1 cellular context compared by ENCODE assay signal in the genomic region with DNA sequence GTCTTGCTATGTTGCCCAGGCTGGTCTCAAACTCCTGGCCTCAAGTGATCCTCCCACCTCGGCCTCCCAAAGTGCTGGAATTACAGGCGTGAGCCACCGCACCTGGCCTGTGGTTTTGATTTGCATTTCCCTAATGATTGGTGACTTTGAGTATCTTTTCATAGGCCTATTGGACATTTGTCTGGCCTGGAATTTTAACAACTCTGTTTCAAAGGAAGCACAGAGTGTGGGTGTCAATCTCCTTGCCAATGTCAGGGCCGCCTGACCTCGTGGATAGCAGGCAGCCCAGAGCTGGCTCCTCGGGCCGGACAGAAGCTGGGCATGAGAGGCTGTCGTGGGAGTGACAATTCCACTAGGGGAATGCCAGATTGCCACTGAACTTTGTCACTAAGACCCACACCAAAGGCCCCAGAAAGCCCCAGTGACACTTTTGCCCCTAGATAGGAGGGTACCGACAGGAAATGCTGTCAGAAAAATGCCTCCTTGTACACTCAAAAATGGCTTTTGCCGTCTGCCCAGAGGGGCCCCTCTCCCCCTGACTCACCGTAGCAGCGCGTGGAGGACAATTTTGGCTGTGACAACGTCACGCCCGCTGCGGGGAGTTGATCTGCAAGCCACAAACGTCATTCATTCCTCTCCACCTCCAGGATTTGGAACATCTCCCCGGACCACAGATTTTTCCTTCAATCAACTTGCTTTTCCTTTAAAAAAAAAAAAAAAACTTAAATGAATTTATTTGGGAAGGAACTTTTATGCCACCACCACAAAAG.
A peak's percentile ranks its signal among the peaks of the same experiment; 100 is the strongest.
TF ChIP-seq lines count a peak whose summit lies in the region.

No MANE protein-coding gene starts in this region.

TF ChIP-seq in GM12878, 131 proteins besides CTCF, POLR2A, EP300 and RAD21 (continued from another document and continues in another):
- TF ChIP-seq, protein P1, sequence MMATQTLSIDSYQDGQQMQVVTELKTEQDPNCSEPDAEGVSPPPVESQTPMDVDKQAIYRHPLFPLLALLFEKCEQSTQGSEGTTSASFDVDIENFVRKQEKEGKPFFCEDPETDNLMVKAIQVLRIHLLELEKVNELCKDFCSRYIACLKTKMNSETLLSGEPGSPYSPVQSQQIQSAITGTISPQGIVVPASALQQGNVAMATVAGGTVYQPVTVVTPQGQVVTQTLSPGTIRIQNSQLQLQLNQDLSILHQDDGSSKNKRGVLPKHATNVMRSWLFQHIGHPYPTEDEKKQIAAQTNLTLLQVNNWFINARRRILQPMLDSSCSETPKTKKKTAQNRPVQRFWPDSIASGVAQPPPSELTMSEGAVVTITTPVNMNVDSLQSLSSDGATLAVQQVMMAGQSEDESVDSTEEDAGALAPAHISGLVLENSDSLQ (IDR thresholded peaks at IDR 0.05), result peak; percentile 80
- TF ChIP-seq SUPT20H (IDR thresholded peaks at IDR 0.05; ENCODE audit: borderline replicate concordance, control insufficient read depth, low read depth, low read length), result no peak
- TF ChIP-seq SRF (IDR thresholded peaks at IDR 0.05; ENCODE audit: low read depth in 2 of 2, low read length in 2 of 2), result 0 out of 4 replicates have a peak, but pooled peaks of 1 of the 2 experiments have one; percentile 61
- peak; percentile 83 for TF ChIP-seq SP1 (IDR thresholded peaks at IDR 0.05; ENCODE audit: low read depth, low read length)
- TF ChIP-seq ETV6 (conservative IDR thresholded peaks at IDR 0.05 in 1 of 2, IDR thresholded peaks at IDR 0.05 in 1 of 2; ENCODE audit: borderline replicate concordance in 1 of 2, low read depth in 1 of 2), result peak in 1 of 2 experiments; percentile 88; a peak in 2 of 4 replicates
- TF ChIP-seq NR2F1 (conservative IDR thresholded peaks at IDR 0.05), result peak; percentile 98
- TF ChIP-seq GABPA (IDR thresholded peaks at IDR 0.05; ENCODE audit: low read depth), result 0 out of 2 replicates have a peak, but pooled peaks have one; percentile 46
- no peak for TF ChIP-seq ZSCAN29 (IDR thresholded peaks at IDR 0.05)
- TF ChIP-seq, protein P2, sequence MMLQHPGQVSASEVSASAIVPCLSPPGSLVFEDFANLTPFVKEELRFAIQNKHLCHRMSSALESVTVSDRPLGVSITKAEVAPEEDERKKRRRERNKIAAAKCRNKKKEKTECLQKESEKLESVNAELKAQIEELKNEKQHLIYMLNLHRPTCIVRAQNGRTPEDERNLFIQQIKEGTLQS (IDR thresholded peaks at IDR 0.05; ENCODE audit: borderline replicate concordance, extremely low read depth, low read depth, low read length), result no peak
- no peak for TF ChIP-seq ZNF622 (IDR thresholded peaks at IDR 0.05)
- no peak for TF ChIP-seq KDM1A (IDR thresholded peaks at IDR 0.05; ENCODE audit: borderline replicate concordance)
- TF ChIP-seq, protein P3, sequence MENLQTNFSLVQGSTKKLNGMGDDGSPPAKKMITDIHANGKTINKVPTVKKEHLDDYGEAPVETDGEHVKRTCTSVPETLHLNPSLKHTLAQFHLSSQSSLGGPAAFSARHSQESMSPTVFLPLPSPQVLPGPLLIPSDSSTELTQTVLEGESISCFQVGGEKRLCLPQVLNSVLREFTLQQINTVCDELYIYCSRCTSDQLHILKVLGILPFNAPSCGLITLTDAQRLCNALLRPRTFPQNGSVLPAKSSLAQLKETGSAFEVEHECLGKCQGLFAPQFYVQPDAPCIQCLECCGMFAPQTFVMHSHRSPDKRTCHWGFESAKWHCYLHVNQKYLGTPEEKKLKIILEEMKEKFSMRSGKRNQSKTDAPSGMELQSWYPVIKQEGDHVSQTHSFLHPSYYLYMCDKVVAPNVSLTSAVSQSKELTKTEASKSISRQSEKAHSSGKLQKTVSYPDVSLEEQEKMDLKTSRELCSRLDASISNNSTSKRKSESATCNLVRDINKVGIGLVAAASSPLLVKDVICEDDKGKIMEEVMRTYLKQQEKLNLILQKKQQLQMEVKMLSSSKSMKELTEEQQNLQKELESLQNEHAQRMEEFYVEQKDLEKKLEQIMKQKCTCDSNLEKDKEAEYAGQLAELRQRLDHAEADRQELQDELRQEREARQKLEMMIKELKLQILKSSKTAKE (IDR thresholded peaks at IDR 0.05; ENCODE audit: low read depth, poor library complexity, severe bottlenecking), result peak; percentile 73
- no peak for TF ChIP-seq FOXK2 (IDR thresholded peaks at IDR 0.05)
- TF ChIP-seq, protein P4, sequence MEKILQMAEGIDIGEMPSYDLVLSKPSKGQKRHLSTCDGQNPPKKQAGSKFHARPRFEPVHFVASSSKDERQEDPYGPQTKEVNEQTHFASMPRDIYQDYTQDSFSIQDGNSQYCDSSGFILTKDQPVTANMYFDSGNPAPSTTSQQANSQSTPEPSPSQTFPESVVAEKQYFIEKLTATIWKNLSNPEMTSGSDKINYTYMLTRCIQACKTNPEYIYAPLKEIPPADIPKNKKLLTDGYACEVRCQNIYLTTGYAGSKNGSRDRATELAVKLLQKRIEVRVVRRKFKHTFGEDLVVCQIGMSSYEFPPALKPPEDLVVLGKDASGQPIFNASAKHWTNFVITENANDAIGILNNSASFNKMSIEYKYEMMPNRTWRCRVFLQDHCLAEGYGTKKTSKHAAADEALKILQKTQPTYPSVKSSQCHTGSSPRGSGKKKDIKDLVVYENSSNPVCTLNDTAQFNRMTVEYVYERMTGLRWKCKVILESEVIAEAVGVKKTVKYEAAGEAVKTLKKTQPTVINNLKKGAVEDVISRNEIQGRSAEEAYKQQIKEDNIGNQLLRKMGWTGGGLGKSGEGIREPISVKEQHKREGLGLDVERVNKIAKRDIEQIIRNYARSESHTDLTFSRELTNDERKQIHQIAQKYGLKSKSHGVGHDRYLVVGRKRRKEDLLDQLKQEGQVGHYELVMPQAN (conservative IDR thresholded peaks at IDR 0.05), result no peak
- TF ChIP-seq BRCA1 (IDR thresholded peaks at IDR 0.05; ENCODE audit: low read depth, low read length), result no peak
- TF ChIP-seq, protein P5, sequence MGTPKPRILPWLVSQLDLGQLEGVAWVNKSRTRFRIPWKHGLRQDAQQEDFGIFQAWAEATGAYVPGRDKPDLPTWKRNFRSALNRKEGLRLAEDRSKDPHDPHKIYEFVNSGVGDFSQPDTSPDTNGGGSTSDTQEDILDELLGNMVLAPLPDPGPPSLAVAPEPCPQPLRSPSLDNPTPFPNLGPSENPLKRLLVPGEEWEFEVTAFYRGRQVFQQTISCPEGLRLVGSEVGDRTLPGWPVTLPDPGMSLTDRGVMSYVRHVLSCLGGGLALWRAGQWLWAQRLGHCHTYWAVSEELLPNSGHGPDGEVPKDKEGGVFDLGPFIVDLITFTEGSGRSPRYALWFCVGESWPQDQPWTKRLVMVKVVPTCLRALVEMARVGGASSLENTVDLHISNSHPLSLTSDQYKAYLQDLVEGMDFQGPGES (IDR thresholded peaks at IDR 0.05), result no peak
- no peak for TF ChIP-seq NRF1 (conservative IDR thresholded peaks at IDR 0.05; ENCODE audit: low read depth, low read length)
- TF ChIP-seq ASH2L (IDR thresholded peaks at IDR 0.05; ENCODE audit: borderline replicate concordance, low read depth), result 0 out of 2 replicates have a peak, but pooled peaks have one; percentile 46
- TF ChIP-seq, protein P6, sequence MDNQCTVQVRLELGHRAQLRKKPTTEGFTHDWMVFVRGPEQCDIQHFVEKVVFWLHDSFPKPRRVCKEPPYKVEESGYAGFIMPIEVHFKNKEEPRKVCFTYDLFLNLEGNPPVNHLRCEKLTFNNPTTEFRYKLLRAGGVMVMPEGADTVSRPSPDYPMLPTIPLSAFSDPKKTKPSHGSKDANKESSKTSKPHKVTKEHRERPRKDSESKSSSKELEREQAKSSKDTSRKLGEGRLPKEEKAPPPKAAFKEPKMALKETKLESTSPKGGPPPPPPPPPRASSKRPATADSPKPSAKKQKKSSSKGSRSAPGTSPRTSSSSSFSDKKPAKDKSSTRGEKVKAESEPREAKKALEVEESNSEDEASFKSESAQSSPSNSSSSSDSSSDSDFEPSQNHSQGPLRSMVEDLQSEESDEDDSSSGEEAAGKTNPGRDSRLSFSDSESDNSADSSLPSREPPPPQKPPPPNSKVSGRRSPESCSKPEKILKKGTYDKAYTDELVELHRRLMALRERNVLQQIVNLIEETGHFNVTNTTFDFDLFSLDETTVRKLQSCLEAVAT (IDR thresholded peaks at IDR 0.05), result peak; percentile 20; the same call in 1 of the 2 replicates
- no peak for TF ChIP-seq NFXL1 (IDR thresholded peaks at IDR 0.05; ENCODE audit: borderline replicate concordance)
- TF ChIP-seq ATF7 (IDR thresholded peaks at IDR 0.05; ENCODE audit: low read depth), result peak; percentile 86
- peak; percentile 65 for TF ChIP-seq MEF2B (IDR thresholded peaks at IDR 0.05; ENCODE audit: partially characterized antibody, poor library complexity, severe bottlenecking)
- TF ChIP-seq, protein P7, sequence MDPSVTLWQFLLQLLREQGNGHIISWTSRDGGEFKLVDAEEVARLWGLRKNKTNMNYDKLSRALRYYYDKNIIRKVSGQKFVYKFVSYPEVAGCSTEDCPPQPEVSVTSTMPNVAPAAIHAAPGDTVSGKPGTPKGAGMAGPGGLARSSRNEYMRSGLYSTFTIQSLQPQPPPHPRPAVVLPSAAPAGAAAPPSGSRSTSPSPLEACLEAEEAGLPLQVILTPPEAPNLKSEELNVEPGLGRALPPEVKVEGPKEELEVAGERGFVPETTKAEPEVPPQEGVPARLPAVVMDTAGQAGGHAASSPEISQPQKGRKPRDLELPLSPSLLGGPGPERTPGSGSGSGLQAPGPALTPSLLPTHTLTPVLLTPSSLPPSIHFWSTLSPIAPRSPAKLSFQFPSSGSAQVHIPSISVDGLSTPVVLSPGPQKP (IDR thresholded peaks at IDR 0.05; ENCODE audit: low read depth, low read length), result 0 out of 2 replicates have a peak, but pooled peaks have one; percentile 12
- peak; percentile 80; the same call in 1 of the 2 replicates for TF ChIP-seq NFIC (IDR thresholded peaks at IDR 0.05; ENCODE audit: low read depth, low read length)
- TF ChIP-seq NBN (IDR thresholded peaks at IDR 0.05), result peak; percentile 74; the same call in 1 of the 2 replicates
- TF ChIP-seq CREM (IDR thresholded peaks at IDR 0.05; ENCODE audit: low read depth), result peak; percentile 94
- TF ChIP-seq SREBF2 (IDR thresholded peaks at IDR 0.05; ENCODE audit: low read length), result no peak
- no peak for TF ChIP-seq SUZ12 (IDR thresholded peaks at IDR 0.05; ENCODE audit: unreplicated experiment)
- TF ChIP-seq MEF2A (IDR thresholded peaks at IDR 0.05; ENCODE audit: insufficient read depth, low read depth, low read length), result 0 out of 2 replicates have a peak, but pooled peaks have one; percentile 4
- TF ChIP-seq CREB1 (IDR thresholded peaks at IDR 0.05; ENCODE audit: low read depth), result peak; percentile 89
- TF ChIP-seq, protein P8, sequence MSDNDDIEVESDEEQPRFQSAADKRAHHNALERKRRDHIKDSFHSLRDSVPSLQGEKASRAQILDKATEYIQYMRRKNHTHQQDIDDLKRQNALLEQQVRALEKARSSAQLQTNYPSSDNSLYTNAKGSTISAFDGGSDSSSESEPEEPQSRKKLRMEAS (IDR thresholded peaks at IDR 0.05; ENCODE audit: low read depth, low read length), result peak; percentile 50; the same call in 1 of the 2 replicates
- TF ChIP-seq, protein P9, sequence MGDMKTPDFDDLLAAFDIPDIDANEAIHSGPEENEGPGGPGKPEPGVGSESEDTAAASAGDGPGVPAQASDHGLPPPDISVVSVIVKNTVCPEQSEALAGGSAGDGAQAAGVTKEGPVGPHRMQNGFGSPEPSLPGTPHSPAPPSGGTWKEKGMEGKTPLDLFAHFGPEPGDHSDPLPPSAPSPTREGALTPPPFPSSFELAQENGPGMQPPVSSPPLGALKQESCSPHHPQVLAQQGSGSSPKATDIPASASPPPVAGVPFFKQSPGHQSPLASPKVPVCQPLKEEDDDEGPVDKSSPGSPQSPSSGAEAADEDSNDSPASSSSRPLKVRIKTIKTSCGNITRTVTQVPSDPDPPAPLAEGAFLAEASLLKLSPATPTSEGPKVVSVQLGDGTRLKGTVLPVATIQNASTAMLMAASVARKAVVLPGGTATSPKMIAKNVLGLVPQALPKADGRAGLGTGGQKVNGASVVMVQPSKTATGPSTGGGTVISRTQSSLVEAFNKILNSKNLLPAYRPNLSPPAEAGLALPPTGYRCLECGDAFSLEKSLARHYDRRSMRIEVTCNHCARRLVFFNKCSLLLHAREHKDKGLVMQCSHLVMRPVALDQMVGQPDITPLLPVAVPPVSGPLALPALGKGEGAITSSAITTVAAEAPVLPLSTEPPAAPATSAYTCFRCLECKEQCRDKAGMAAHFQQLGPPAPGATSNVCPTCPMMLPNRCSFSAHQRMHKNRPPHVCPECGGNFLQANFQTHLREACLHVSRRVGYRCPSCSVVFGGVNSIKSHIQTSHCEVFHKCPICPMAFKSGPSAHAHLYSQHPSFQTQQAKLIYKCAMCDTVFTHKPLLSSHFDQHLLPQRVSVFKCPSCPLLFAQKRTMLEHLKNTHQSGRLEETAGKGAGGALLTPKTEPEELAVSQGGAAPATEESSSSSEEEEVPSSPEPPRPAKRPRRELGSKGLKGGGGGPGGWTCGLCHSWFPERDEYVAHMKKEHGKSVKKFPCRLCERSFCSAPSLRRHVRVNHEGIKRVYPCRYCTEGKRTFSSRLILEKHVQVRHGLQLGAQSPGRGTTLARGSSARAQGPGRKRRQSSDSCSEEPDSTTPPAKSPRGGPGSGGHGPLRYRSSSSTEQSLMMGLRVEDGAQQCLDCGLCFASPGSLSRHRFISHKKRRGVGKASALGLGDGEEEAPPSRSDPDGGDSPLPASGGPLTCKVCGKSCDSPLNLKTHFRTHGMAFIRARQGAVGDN (IDR thresholded peaks at IDR 0.05), result peak; percentile 99
- TF ChIP-seq TBL1XR1 (IDR thresholded peaks at IDR 0.05; ENCODE audit: low read depth, low read length), result peak; percentile 36; the same call in 1 of the 2 replicates
- peak; percentile 78; the same call in 1 of the 2 replicates for TF ChIP-seq BACH1 (IDR thresholded peaks at IDR 0.05; ENCODE audit: borderline replicate concordance)
- peak; percentile 54; the same call in 1 of the 2 replicates for TF ChIP-seq YY1 (IDR thresholded peaks at IDR 0.05; ENCODE audit: low read depth, low read length)
- no peak for TF ChIP-seq SMAD1 (IDR thresholded peaks at IDR 0.05; ENCODE audit: low read depth, partially characterized antibody)
- TF ChIP-seq ZNF384 (IDR thresholded peaks at IDR 0.05; ENCODE audit: borderline replicate concordance, low read depth, low read length), result no peak
- no peak; the same call in 1 of the 2 replicates for TF ChIP-seq POLR2AphosphoS5 (IDR thresholded peaks at IDR 0.05; ENCODE audit: low read length)
- peak; percentile 91 for TF ChIP-seq DPF2 (IDR thresholded peaks at IDR 0.05)
- TF ChIP-seq ZBED1 (IDR thresholded peaks at IDR 0.05; ENCODE audit: borderline replicate concordance), result peak; percentile 64; the same call in 1 of the 2 replicates
- TF ChIP-seq MTA2 (IDR thresholded peaks at IDR 0.05; ENCODE audit: low read depth), result peak; percentile 85
- peak; percentile 72 for TF ChIP-seq ZNF217 (IDR thresholded peaks at IDR 0.05)
- TF ChIP-seq TCF3 (IDR thresholded peaks at IDR 0.05; ENCODE audit: borderline replicate concordance, insufficient read depth, low read depth, low read length), result no peak
- peak; percentile 64; the same call in 1 of the 2 replicates for TF ChIP-seq IRF4 (IDR thresholded peaks at IDR 0.05; ENCODE audit: low read depth, low read length)
- peak; percentile 57 for TF ChIP-seq RUNX3 (IDR thresholded peaks at IDR 0.05; ENCODE audit: low read length)
